11 cellular contexts compared by ENCODE assay signal in genomic region chr5:139383275-139383992, GRCh38. TPM values are rescaled to one million over a fixed set of nuclear protein-coding genes. Genes with fewer than 3 reads are reported as not detected.
DNase-seq lines count a peak whose midpoint lies in the region; ATAC-seq and TF ChIP-seq lines count a peak whose summit lies in the region.
"Had no signal": no experiment of that assay in that cellular context is flagged by ENCODE, and none has a peak within 500 bp of the region (broad histone marks: within the 10 kb centered on the region; RNA-seq: fewer than 3 reads in every experiment).

Gene SLC23A1, minus strand, starts transcription at chr5:139383297. Its CDS starts 44 bp downstream, at chr5:139383253.

- CTCF ChIA-PET in Caco-2 (lab: Charles Lee), result interaction anchor here (0.6 kb wide), 1 partner anchor 172 kb away, joined by 3 read pairs; no protein-coding TSS in a partner anchor

- H3K27ac ChIP-seq in breast epithelium, result peak within 1 kb of the TSS; percentile 59 to 83

- H3K4me3 ChIP-seq in Caco-2 (ENCODE audit: low read depth, low read length), result peak within 1 kb of the TSS; percentile 30
- H3K4me3 ChIP-seq in breast epithelium, result no peak within 1 kb of the TSS

- no peaks in the 10 kb centered on the region for H3K27me3 Mint-ChIP-seq in Caco-2 (ENCODE audit: insufficient read depth, unreplicated experiment)
- no peaks in the 10 kb centered on the region for H3K27me3 Mint-ChIP-seq in naive thymus-derived CD8-positive, alpha-beta T cell

- BruUV-seq in Caco-2 (replicated peaks; lab: Mats Ljungman, UMichigan), result no TSS peak

- H3K36me3 ChIP-seq in Caco-2 (ENCODE audit: control insufficient read depth, insufficient read depth, low read length) (no peaks in the 10 kb centered on the region; the same call in 1 of the 2 replicates), breast epithelium (no peaks in the 10 kb centered on the region)

- no peak for ATAC-seq in naive thymus-derived CD8-positive, alpha-beta T cell
- ATAC-seq in HG02571 (IDR thresholded peaks at IDR 0.05; ENCODE audit: unreplicated experiment), result no peak
- ATAC-seq in HG03469 (IDR thresholded peaks at IDR 0.05; ENCODE audit: unreplicated experiment), result no peak
- no peak for ATAC-seq in left cardiac atrium

- H3K9me3 ChIP-seq in Caco-2 (no peaks in the 10 kb centered on the region), breast epithelium (no peaks in the 10 kb centered on the region)

- H3K27ac Mint-ChIP-seq in Caco-2 (ENCODE audit: unreplicated experiment), result peak within 1 kb of the TSS; percentile 94
- peak within 1 kb of the TSS in 7 of 10 donors; percentile 53 to 90 (median 66) for H3K27ac Mint-ChIP-seq in naive thymus-derived CD8-positive, alpha-beta T cell

- intact Hi-C loops in Caco-2 (cut with micrococcal nuclease; ENCODE audit: unreplicated experiment), result no loop called here
- intact Hi-C loops in breast epithelium (cut with DNase I; ENCODE audit: low total_unique reads), result no loop called here
- intact Hi-C loops in left cardiac atrium (cut with DNase I), result no loop called here

- TF ChIP-seq CTCF in Caco-2 (IDR thresholded peaks at IDR 0.05; ENCODE audit: insufficient read depth in 1 of 2, low read depth in 1 of 2, low read length in 1 of 2, severe bottlenecking in 1 of 2, unreplicated experiment in 1 of 2), result no peak
- no peak for TF ChIP-seq CTCF in breast epithelium (IDR thresholded peaks at IDR 0.05)

- no peak for TF ChIP-seq POLR2A in breast epithelium (IDR thresholded peaks at IDR 0.05)

- POLR2A ChIA-PET in Caco-2 (lab: Charles Lee), result interaction anchor here (0.6 to 1.1 kb wide), 2 partner anchors 9 to 833 kb away, joined by 3 read pairs; no protein-coding TSS in a partner anchor
- POLR2A ChIA-PET in naive thymus-derived CD8-positive, alpha-beta T cell (lab: Charles Lee), result no interaction called here

- H3K9me3 Mint-ChIP-seq in Caco-2 (ENCODE audit: unreplicated experiment), result no peaks in the 10 kb centered on the region
- no peaks in the 10 kb centered on the region for H3K9me3 Mint-ChIP-seq in naive thymus-derived CD8-positive, alpha-beta T cell

- DNase-seq in Caco-2 (peak; percentile 80 to 85), HuH-7.5 (ENCODE audit: low spot score) (peak; percentile 63), breast epithelium (ENCODE audit: low spot score in 2 of 2) (no peak), left cardiac atrium (no peak), occipital lobe (lab: John Stamatoyannopoulos, UW) (no peak)
- DNase-seq in naive thymus-derived CD8-positive, alpha-beta T cell, result no peak
- DNase-seq: activated gamma-delta T cell, NCI-H2107 had no signal

- peaks cover 13% of the 10 kb centered on the region for H3K36me3 Mint-ChIP-seq in Caco-2 (ENCODE audit: insufficient read depth, unreplicated experiment)
- no peaks in the 10 kb centered on the region for H3K36me3 Mint-ChIP-seq in naive thymus-derived CD8-positive, alpha-beta T cell

- H3K4me1 ChIP-seq in Caco-2 (peaks cover 40% of the 10 kb centered on the region), breast epithelium (peaks cover 0 to 19% of the 10 kb centered on the region in 2 donors)

- peak within 1 kb of the TSS; percentile 67 for H3K4me3 Mint-ChIP-seq in Caco-2 (ENCODE audit: unreplicated experiment)
- peak within 1 kb of the TSS in 3 of 10 donors; percentile 14 to 51 (median 38) for H3K4me3 Mint-ChIP-seq in naive thymus-derived CD8-positive, alpha-beta T cell

- H3K27me3 ChIP-seq in Caco-2 (replicated peaks; ENCODE audit: control insufficient read depth, insufficient read depth, low read length), result no peaks in the 10 kb centered on the region
- no peaks in the 10 kb centered on the region for H3K27me3 ChIP-seq in breast epithelium

- H3K4me1 Mint-ChIP-seq in Caco-2 (ENCODE audit: low read depth, unreplicated experiment), result peaks cover 33% of the 10 kb centered on the region
- H3K4me1 Mint-ChIP-seq in naive thymus-derived CD8-positive, alpha-beta T cell, result peaks cover 15 to 47% (median 32%) of the 10 kb centered on the region in 4 donors

RNA-seq across cellular contexts. Expression of gene SLC23A1, which starts in this region (rescaled TPM):
- total RNA-seq in Caco-2 (2022), result 20.4 and 24.0 TPM in 2 replicates
- total RNA-seq in breast epithelium, result 1 to 10 TPM in 1 of 3 donors, under 1 TPM in 1, not detected in 1; 0.33 to 1.0 TPM
- total RNA-seq in naive thymus-derived CD8-positive, alpha-beta T cell, result under 1 TPM in 1 of 2 experiments, not detected in 1; 0.34 TPM
- polyA plus RNA-seq in naive thymus-derived CD8-positive, alpha-beta T cell, result under 1 TPM in 1 of 3 donors, not detected in 2; 0.15 TPM
- not detected for total RNA-seq in left cardiac atrium
- not detected for total RNA-seq in occipital lobe
- polyA plus RNA-seq: keratinocyte had no signal

Comparison
In these comparisons a context has a peak if more than half of its experiments do, and no peak if none do; other contexts are left out.
1. RNA of gene SLC23A1 (total RNA-seq): 20.4 to 24.0 TPM in Caco-2; 0.34 TPM in naive thymus-derived CD8-positive, alpha-beta T cell, 0.33 to 1.0 TPM in breast epithelium, not detected in left cardiac atrium and not detected in occipital lobe (single experiment); every median in the first group is over 10 times any median in the second.
2. DNase-seq: peak in Caco-2 (2 of 2) and HuH-7.5 (single experiment); none in breast epithelium (0 of 2), naive thymus-derived CD8-positive, alpha-beta T cell (0 of 10), left cardiac atrium (single experiment) and occipital lobe (single experiment).